ENCODE assay signal across 1 cellular context in genomic region chr18:10140928-10141327, GRCh38.
TF ChIP-seq lines count a peak whose summit lies in the region.

No MANE protein-coding gene starts in this region.

TF ChIP-seq in HepG2, 621 proteins besides CTCF, POLR2A, EP300 and RAD21 (continued from another document and continues in another):
- TF ChIP-seq ZNF501 (CRISPR knock-in tag; IDR thresholded peaks at IDR 0.05) (no peak), ATF4 (CRISPR knock-in tag; IDR thresholded peaks at IDR 0.05) (no peak), ZNF232 (CRISPR knock-in tag; IDR thresholded peaks at IDR 0.05; ENCODE audit: borderline replicate concordance) (no peak), KLF9 (CRISPR knock-in tag; IDR thresholded peaks at IDR 0.05; ENCODE audit: low read depth) (no peak), RARG (CRISPR knock-in tag; IDR thresholded peaks at IDR 0.05; ENCODE audit: low read depth) (no peak), ZNF780A (CRISPR knock-in tag; IDR thresholded peaks at IDR 0.05) (no peak), ZNF292 (CRISPR knock-in tag; IDR thresholded peaks at IDR 0.05; ENCODE audit: borderline replicate concordance, low read depth) (peak; percentile 45; the same call in 1 of the 2 replicates), MBD4 (IDR thresholded peaks at IDR 0.05; ENCODE audit: borderline replicate concordance, low read length) (no peak), ZBTB49 (CRISPR knock-in tag; IDR thresholded peaks at IDR 0.05; ENCODE audit: borderline replicate concordance) (no peak), DMTF1 (CRISPR knock-in tag; IDR thresholded peaks at IDR 0.05) (no peak), ARID5B (CRISPR knock-in tag; IDR thresholded peaks at IDR 0.05) (peak; percentile 80), ZNF558 (CRISPR knock-in tag; IDR thresholded peaks at IDR 0.05; ENCODE audit: borderline replicate concordance) (no peak), HOXA9 (CRISPR knock-in tag; IDR thresholded peaks at IDR 0.05; ENCODE audit: borderline replicate concordance) (no peak), ZMAT3 (CRISPR knock-in tag; conservative IDR thresholded peaks at IDR 0.05) (no peak), ZNF274 (CRISPR knock-in tag; IDR thresholded peaks at IDR 0.05) (no peak), ZNF567 (CRISPR knock-in tag; IDR thresholded peaks at IDR 0.05; ENCODE audit: borderline replicate concordance) (no peak), ZNF34 (CRISPR knock-in tag; IDR thresholded peaks at IDR 0.05; ENCODE audit: borderline replicate concordance) (no peak), ZNF383 (CRISPR knock-in tag; IDR thresholded peaks at IDR 0.05; ENCODE audit: borderline replicate concordance) (no peak), ZNF629 (CRISPR knock-in tag; conservative IDR thresholded peaks at IDR 0.05) (no peak), ZNF382 (CRISPR knock-in tag; IDR thresholded peaks at IDR 0.05; ENCODE audit: borderline replicate concordance) (no peak), ZFP37 (CRISPR knock-in tag; IDR thresholded peaks at IDR 0.05; ENCODE audit: borderline replicate concordance) (no peak), ZNF225 (CRISPR knock-in tag; IDR thresholded peaks at IDR 0.05) (no peak), ZNF615 (CRISPR knock-in tag; IDR thresholded peaks at IDR 0.05; ENCODE audit: borderline replicate concordance) (0 out of 2 replicates have a peak, but pooled peaks have one; percentile 19), CREBL2 (CRISPR knock-in tag; IDR thresholded peaks at IDR 0.05; ENCODE audit: borderline replicate concordance) (no peak), ZFP82 (CRISPR knock-in tag; IDR thresholded peaks at IDR 0.05; ENCODE audit: borderline replicate concordance) (no peak), PRDM10 (CRISPR knock-in tag; IDR thresholded peaks at IDR 0.05; ENCODE audit: low read depth) (no peak), RFX5 (IDR thresholded peaks at IDR 0.05; ENCODE audit: low read depth, low read length) (peak; percentile 44; the same call in 1 of the 2 replicates), HNRNPK (IDR thresholded peaks at IDR 0.05; ENCODE audit: low read depth, low read length, poor library complexity, severe bottlenecking) (no peak), TMF1 (CRISPR knock-in tag; IDR thresholded peaks at IDR 0.05; ENCODE audit: low read depth) (no peak), FOXA3 (CRISPR knock-in tag; IDR thresholded peaks at IDR 0.05) (peak; percentile 83), ZNF124 (CRISPR knock-in tag; IDR thresholded peaks at IDR 0.05) (no peak), ZNF687 (CRISPR knock-in tag; IDR thresholded peaks at IDR 0.05) (no peak), ZBTB46 (CRISPR knock-in tag; IDR thresholded peaks at IDR 0.05; ENCODE audit: borderline replicate concordance) (no peak), CREM (IDR thresholded peaks at IDR 0.05) (peak; percentile 37; the same call in 1 of the 2 replicates), CREM (CRISPR knock-in tag; IDR thresholded peaks at IDR 0.05) (no peak), ATM (IDR thresholded peaks at IDR 0.05; ENCODE audit: borderline replicate concordance) (no peak), ZNF792 (CRISPR knock-in tag; IDR thresholded peaks at IDR 0.05) (peak; percentile 47; the same call in 1 of the 2 replicates), ARNTL (CRISPR knock-in tag; IDR thresholded peaks at IDR 0.05) (no peak), SRSF9 (IDR thresholded peaks at IDR 0.05; ENCODE audit: borderline replicate concordance, insufficient read depth, low read depth, low read length, poor library complexity, severe bottlenecking) (no peak), IRF2 (CRISPR knock-in tag; IDR thresholded peaks at IDR 0.05) (no peak), THAP8 (CRISPR knock-in tag; IDR thresholded peaks at IDR 0.05; ENCODE audit: borderline replicate concordance) (no peak), ZSCAN21 (CRISPR knock-in tag; IDR thresholded peaks at IDR 0.05; ENCODE audit: borderline replicate concordance) (no peak), PRPF4 (IDR thresholded peaks at IDR 0.05; ENCODE audit: low read depth, low read length, poor library complexity, severe bottlenecking) (no peak), CCDC6 (CRISPR knock-in tag; IDR thresholded peaks at IDR 0.05) (no peak), MAFK (conservative IDR thresholded peaks at IDR 0.05 in 1 of 2, IDR thresholded peaks at IDR 0.05 in 1 of 2; ENCODE audit: low read length in 2 of 2) (no peak)
